ENCODE assay signal across 18 cellular contexts in genomic region chr17:1733047-1733357, GRCh38. TPM values are rescaled to one million over a fixed set of nuclear protein-coding genes. Genes with fewer than 3 reads are reported as not detected.
"Had no signal": no experiment of that assay in that cellular context is flagged by ENCODE, and none has a peak within 500 bp of the region (broad histone marks: within the 10 kb centered on the region; RNA-seq: fewer than 3 reads in every experiment).

No MANE protein-coding gene starts in this region.

- H3K9me3 Mint-ChIP-seq: WTC11 had no signal

- H3K4me3 Mint-ChIP-seq: activated CD8-positive, alpha-beta T cell treated with anti-CD3 and anti-CD28 coated beads, Interleukin-2, amount 10 ng/mL, durations not matched to agents 7 days and 5 days; activated naive CD8-positive, alpha-beta T cell; naive thymus-derived CD4-positive, alpha-beta T cell; T-helper 17 cell; WTC11 had no signal

- H2AFZ ChIP-seq: hepatocyte had no signal

- H3K27ac Mint-ChIP-seq: activated CD8-positive, alpha-beta T cell treated with anti-CD3 and anti-CD28 coated beads, Interleukin-2, amount 10 ng/mL, durations not matched to agents 7 days and 5 days; activated naive CD8-positive, alpha-beta T cell; T-helper 17 cell; WTC11 had no signal

- DNase-seq: activated CD4-positive, alpha-beta T cell treated with anti-CD3 and anti-CD28 coated beads for 48 hours; activated CD8-positive, alpha-beta memory T cell treated with anti-CD3 and anti-CD28 coated beads, Interleukin-2, amount 50 U/mL, for 4 hours; activated CD8-positive, alpha-beta T cell treated with anti-CD3 and anti-CD28 coated beads, Interleukin-2, amount 10 ng/mL, durations not matched to agents 7 days and 5 days; activated gamma-delta T cell treated with Interleukin-2 at 50 U/mL for 16 hours; amniotic stem cell; islet precursor cell; stimulated activated CD4-positive, alpha-beta T cell treated with anti-CD3 and anti-CD28 coated beads, Interleukin-15, amount 100 ng/mL, for 24 hours; stimulated activated CD4-positive, alpha-beta T cell treated with anti-CD3 and anti-CD28 coated beads, Interleukin-4, amount 100 ng/mL, for 1 hour; stimulated activated naive CD8-positive, alpha-beta T cell treated with anti-CD3 and anti-CD28 coated beads, Interleukin-15, Interleukin-2, amounts not matched to agents 100 U/mL and 50 U/mL, for 24 hours; T-helper 17 cell; trophoblast cell had no signal

- H3K4me3 ChIP-seq: hepatocyte, lung, pancreas, suprapubic skin had no signal

- H3K4me2 ChIP-seq: hepatocyte had no signal

- H3K4me1 Mint-ChIP-seq: WTC11 had no signal

- H3K27me3 ChIP-seq: hepatocyte, pancreas, suprapubic skin had no signal

- H3K27me3 Mint-ChIP-seq: activated naive CD8-positive, alpha-beta T cell; naive thymus-derived CD4-positive, alpha-beta T cell; T-helper 17 cell had no signal

- H3K27ac ChIP-seq: hepatocyte, pancreas, suprapubic skin had no signal

- H3K36me3 Mint-ChIP-seq: activated naive CD8-positive, alpha-beta T cell had no signal

- H3K9me3 ChIP-seq: pancreas, suprapubic skin had no signal

RNA-seq across cellular contexts. Expression of gene SERPINF2, which starts 9.7 kb away (rescaled TPM):
- polyA plus RNA-seq: naive thymus-derived CD4-positive, alpha-beta T cell had no signal

RNA-seq across cellular contexts. Expression of gene TLCD2, which starts 22.8 kb away (rescaled TPM):
- polyA plus RNA-seq: naive thymus-derived CD4-positive, alpha-beta T cell had no signal
